Comparison of ENCODE assay signal across 11 cellular contexts in the genomic region with DNA sequence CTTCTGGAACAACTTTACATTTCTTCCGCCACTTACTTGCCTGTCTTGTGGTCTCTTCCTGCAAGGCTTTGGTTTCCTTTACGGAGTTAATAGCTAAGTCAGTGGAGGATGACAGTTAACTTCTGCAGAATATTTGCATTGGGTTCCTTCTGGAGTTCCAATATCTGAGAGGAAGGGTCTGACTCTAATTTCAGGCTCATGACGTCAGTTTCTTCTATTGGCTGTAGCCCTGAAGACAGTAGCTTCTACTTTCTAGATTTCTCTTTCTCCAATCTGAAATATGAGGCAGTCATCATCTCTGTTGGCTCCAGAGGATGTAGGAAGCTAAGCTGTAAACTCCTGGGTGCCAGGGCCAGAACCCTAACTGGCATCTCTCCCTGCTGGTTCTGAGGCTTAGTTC.
"Had no signal": no experiment of that assay in that cellular context is flagged by ENCODE, and none has a peak within 500 bp of the region (broad histone marks: within the 10 kb centered on the region; RNA-seq: fewer than 3 reads in every experiment).

No MANE protein-coding gene starts in this region.

- H3K4me3 Mint-ChIP-seq: HFFc6, IgD-negative memory B cell had no signal

- DNase-seq: GM23248, GOT3, H7, HFFc6, Kasumi-1, KBM-7 had no signal

- H3K27ac Mint-ChIP-seq: HFFc6, IgD-negative memory B cell had no signal

- H3K9me3 Mint-ChIP-seq: HFFc6, IgD-negative memory B cell had no signal

- H3K27ac ChIP-seq: GM23248, KMS-11 had no signal

- H3K36me3 Mint-ChIP-seq: IgD-negative memory B cell had no signal

- H3K9ac ChIP-seq: GM23248, KMS-11 had no signal

- H3K4me2 ChIP-seq: KMS-11 had no signal

- H3K4me3 ChIP-seq: GM23248, HAP-1 had no signal

- H3K36me3 ChIP-seq: HAP-1 had no signal

- H3K9me3 ChIP-seq: HAP-1 had no signal

- H3K4me1 Mint-ChIP-seq: IgD-negative memory B cell had no signal

- H3K4me1 ChIP-seq: HAP-1 had no signal

- H2AFZ ChIP-seq: GM23248 had no signal

- FAIRE-seq: HTR-8/SVneo had no signal

- ATAC-seq: HCT116 had no signal
